ENCODE assay signal across 8 cellular contexts in genomic region chr17:29292071-29292991, GRCh38. TPM values are rescaled to one million over a fixed set of nuclear protein-coding genes. Genes with fewer than 3 reads are reported as not detected.
DNase-seq lines count a peak whose midpoint lies in the region; ATAC-seq and TF ChIP-seq lines count a peak whose summit lies in the region.

No MANE protein-coding gene starts in this region.

- H3K4me3 ChIP-seq in LNCaP clone FGC (ENCODE audit: low read depth, low read length) (peak overlapping the region; percentile 100), cardiac fibroblast (replicated peaks in 1 of 2; ENCODE audit: low read depth in 2 of 2, low read length in 2 of 2) (peak overlapping the region; percentile 93 to 99)

- no peak for TF ChIP-seq CTCF in GM10266 (IDR thresholded peaks at IDR 0.05; ENCODE audit: control insufficient read depth, insufficient read depth, low read depth, missing control alignments)
- no peak for TF ChIP-seq CTCF in LNCaP clone FGC (IDR thresholded peaks at IDR 0.05; ENCODE audit: control insufficient read depth, extremely low read depth, insufficient read depth)
- TF ChIP-seq CTCF in activated B cell treated with CpG ODN at 0.5 μM for 24 hours (IDR thresholded peaks at IDR 0.05), result no peak
- TF ChIP-seq CTCF in cardiac fibroblast (IDR thresholded peaks at IDR 0.05; ENCODE audit: low read depth, low read length), result no peak

- ATAC-seq in activated B cell treated with CpG ODN at 0.5 μM for 24 hours (ENCODE audit: low read depth) (peak; percentile 2), GM21367 (IDR thresholded peaks at IDR 0.05; ENCODE audit: unreplicated experiment) (no peak), GM19328 (IDR thresholded peaks at IDR 0.05; ENCODE audit: unreplicated experiment) (no peak)

- peak overlapping the region; percentile 100 for H3K27ac Mint-ChIP-seq in activated B cell treated with CpG ODN at 0.5 μM for 24 hours

- H3K4me1 Mint-ChIP-seq in activated B cell treated with CpG ODN at 0.5 μM for 24 hours, result peaks cover 56% of the 10 kb centered on the region

- intact Hi-C loops in activated B cell treated with CpG ODN at 0.5 μM for 24 hours (cut with micrococcal nuclease), result loop anchor here (2.0 to 5.0 kb wide), 5 partner anchors 74 to 695 kb away; partner anchors contain the start of genes ABHD15, SPAG5, SSH2 and TP53I13

- POLR2A ChIA-PET in activated B cell treated with CpG ODN at 0.5 μM for 24 hours (lab: Charles Lee), result interaction anchor here (0.5 to 3.8 kb wide), 15 partner anchors 21 to 1367 kb away, joined by 3 to 21 read pairs (median 5); partner anchors contain the start of gene TAOK1

- peak overlapping the region; percentile 100 for H3K4me3 Mint-ChIP-seq in activated B cell treated with CpG ODN at 0.5 μM for 24 hours

- DNase-seq in GM10266 (ENCODE audit: extremely low spot score) (peak; percentile 68), LNCaP clone FGC (ENCODE audit: low read depth) (no peak), activated B cell treated with CpG ODN at 0.5 μM for 24 hours (no peak), cardiac fibroblast (ENCODE audit: low read depth in 2 of 2) (peak; percentile 50 to 71), islet precursor cell (peak; percentile 69)
- peak; percentile 44 for DNase-seq in stimulated activated CD4-positive, alpha-beta T cell treated with anti-CD3 and anti-CD28 coated beads, Interleukin-12 subunit alpha, Interleukin-12 subunit beta, amount 100 ng/mL, for 4 hours

- no peaks in the 10 kb centered on the region for H3K27me3 Mint-ChIP-seq in activated B cell treated with CpG ODN at 0.5 μM for 24 hours

- H3K9me3 Mint-ChIP-seq in activated B cell treated with CpG ODN at 0.5 μM for 24 hours, result no peaks in the 10 kb centered on the region

- H3K36me3 Mint-ChIP-seq in activated B cell treated with CpG ODN at 0.5 μM for 24 hours (ENCODE audit: low read depth), result peaks cover 41% of the 10 kb centered on the region

- CTCF ChIA-PET in activated B cell treated with CpG ODN at 0.5 μM for 24 hours (lab: Charles Lee), result interaction anchor here (1.0 to 2.3 kb wide), 7 partner anchors 10 to 325 kb away, joined by 3 to 16 read pairs (median 5); no protein-coding TSS in a partner anchor

RNA-seq across cellular contexts. Expression of gene NUFIP2, which starts 1.6 kb away (rescaled TPM):
- total RNA-seq in activated B cell treated with CpG ODN at 0.5 μM for 24 hours, result 61.0 and 61.8 TPM in 2 replicates

RNA-seq across cellular contexts. Expression of gene CRYBA1, which starts 45.7 kb away (rescaled TPM):
- total RNA-seq in activated B cell treated with CpG ODN at 0.5 μM for 24 hours, result not detected in 2 replicates

Comparison
In these comparisons a context has a peak if more than half of its experiments do, and no peak if none do; other contexts are left out.
1. DNase-seq: peak in GM10266 (single experiment), cardiac fibroblast (2 of 2), islet precursor cell (single experiment) and stimulated activated CD4-positive, alpha-beta T cell treated with anti-CD3 and anti-CD28 coated beads, Interleukin-12 subunit alpha, Interleukin-12 subunit beta, amount 100 ng/mL, for 4 hours (single experiment); none in LNCaP clone FGC (single experiment) and activated B cell treated with CpG ODN at 0.5 μM for 24 hours (single experiment).